ENCODE assay signal across 14 cellular contexts in the genomic region with DNA sequence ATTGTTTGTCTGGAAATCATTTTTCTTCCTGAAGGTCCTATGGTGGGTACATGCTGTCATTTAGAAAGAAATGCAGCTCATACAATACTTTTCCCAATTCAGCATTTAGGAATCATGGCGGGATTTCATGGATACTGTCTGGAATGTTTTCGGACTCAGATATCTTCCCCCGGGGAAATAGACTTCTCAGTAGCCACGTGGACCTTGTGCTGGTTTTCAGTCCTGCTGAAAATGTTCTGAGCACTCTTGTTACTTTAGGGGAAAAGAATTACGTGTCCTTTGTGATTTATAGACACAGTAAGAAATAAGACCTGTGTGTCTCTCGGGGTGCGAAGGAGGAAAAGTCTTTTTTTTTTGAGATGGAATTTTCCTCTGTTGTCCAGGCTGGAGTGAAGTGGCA. TPM values are rescaled to one million over a fixed set of nuclear protein-coding genes. Genes with fewer than 3 reads are reported as not detected.
DNase-seq lines count a peak whose midpoint lies in the region; TF ChIP-seq lines count a peak whose summit lies in the region.
"Had no signal": no experiment of that assay in that cellular context is flagged by ENCODE, and none has a peak within 500 bp of the region (broad histone marks: within the 10 kb centered on the region; RNA-seq: fewer than 3 reads in every experiment).

No MANE protein-coding gene starts in this region.

- DNase-seq in CD14-positive monocyte (ENCODE audit: low spot score) (no peak), esophagus muscularis mucosa (ENCODE audit: extremely low spot score) (no peak), trophoblast cell (no peak), Peyer's patch (no peak), hypothalamus (lab: John Stamatoyannopoulos, UW) (no peak), NCI-H446 (lab: John Stamatoyannopoulos, UW) (no peak), A172 (ENCODE audit: low spot score) (no peak)
- DNase-seq: aorta, DMS53, NCI-H2081 treated with DMSO at 0.1 percent for 48 hours had no signal

- H3K23ac ChIP-seq in trophoblast cell (ENCODE audit: low read length) = no peak overlapping the region

- no peak for TF ChIP-seq EP300 in esophagus muscularis mucosa (IDR thresholded peaks at IDR 0.05)

- H2AFZ ChIP-seq in trophoblast cell (ENCODE audit: insufficient read depth, low read length, poor library complexity) = no peak overlapping the region

- H4K8ac ChIP-seq in trophoblast cell (ENCODE audit: low read depth, low read length) = no peak overlapping the region

- H3K36me3 Mint-ChIP-seq in CD14-positive monocyte = peaks cover 37 to 56% of the 10 kb centered on the region in 2 donors
- H3K36me3 Mint-ChIP-seq: WTC11 had no signal

- peak overlapping the region; percentile 7 for H3K4me2 ChIP-seq in trophoblast cell (ENCODE audit: low read length)

- peaks cover 85% of the 10 kb centered on the region for H3K36me3 ChIP-seq in KOPT-K1 (ENCODE audit: insufficient read depth, low read length)
- peaks cover 0 to 7% (median 0%) of the 10 kb centered on the region in 4 donors for H3K36me3 ChIP-seq in esophagus muscularis mucosa
- H3K36me3 ChIP-seq in trophoblast cell (ENCODE audit: control insufficient read depth in 1 of 2, insufficient read depth in 2 of 2, low read length in 2 of 2) = peaks cover 0 to 2% of the 10 kb centered on the region in 2 experiments
- H3K36me3 ChIP-seq in Peyer's patch = peaks cover 0 to 5% (median 0%) of the 10 kb centered on the region in 3 donors

- H3K9ac ChIP-seq in trophoblast cell (ENCODE audit: low read length) = no peak overlapping the region

- no peak overlapping the region for H4K91ac ChIP-seq in trophoblast cell (ENCODE audit: low read depth, low read length)

- H3K18ac ChIP-seq in trophoblast cell (ENCODE audit: low read length) = no peak overlapping the region

- peaks cover 4 to 19% (median 7%) of the 10 kb centered on the region in 3 donors for H3K27me3 Mint-ChIP-seq in CD14-positive monocyte (ENCODE audit: low read depth in 3 of 3)

- H2BK120ac ChIP-seq in trophoblast cell (ENCODE audit: insufficient read depth, low read length, poor library complexity) = no peak overlapping the region

- H3K4me3 ChIP-seq in esophagus muscularis mucosa (peak overlapping the region in 2 of 4 donors; percentile 89 to 95), trophoblast cell (ENCODE audit: low read depth, low read length) (no peak overlapping the region), Peyer's patch (no peak overlapping the region)

- H3K27ac ChIP-seq in KOPT-K1 (ENCODE audit: low read depth, low read length, poor library complexity, severe bottlenecking) (peak overlapping the region; percentile 94), esophagus muscularis mucosa (replicated peaks in 1 of 4) (peak overlapping the region; percentile 18 to 93 (median 88)), trophoblast cell (ENCODE audit: low read depth, low read length) (peak overlapping the region; percentile 50), Peyer's patch (peak overlapping the region in 1 of 4 donors; percentile 71)

- H4K12ac ChIP-seq in trophoblast cell (ENCODE audit: low read depth, low read length) = no peak overlapping the region

- no peak overlapping the region for H3K14ac ChIP-seq in trophoblast cell (ENCODE audit: low read length)

- no peak overlapping the region for H2BK12ac ChIP-seq in trophoblast cell (ENCODE audit: low read length)

- no peaks in the 10 kb centered on the region for H3K27me3 ChIP-seq in esophagus muscularis mucosa
- no peaks in the 10 kb centered on the region for H3K27me3 ChIP-seq in trophoblast cell (ENCODE audit: insufficient read depth, low read length)
- no peaks in the 10 kb centered on the region for H3K27me3 ChIP-seq in Peyer's patch

- intact Hi-C loops in CD14-positive monocyte (cut with micrococcal nuclease) (loop anchor here in 1 of 2 donors (5.0 kb wide), 1 partner anchor 63 kb away; no protein-coding TSS in a partner anchor), esophagus muscularis mucosa (cut with DNase I) (loop anchor here (10.0 kb wide), 2 partner anchors 80 to 1240 kb away; partner anchors contain the start of gene ASMTL)

- H3K27ac Mint-ChIP-seq in CD14-positive monocyte = peak overlapping the region in 5 of 7 donors; percentile 25 to 96 (median 63)
- H3K27ac Mint-ChIP-seq: WTC11 had no signal

- no peak overlapping the region for H2BK5ac ChIP-seq in trophoblast cell (ENCODE audit: low read depth, low read length, poor library complexity)

- no peak overlapping the region for H3K4me3 Mint-ChIP-seq in CD14-positive monocyte
- H3K4me3 Mint-ChIP-seq: WTC11 had no signal

- peaks cover 30% of the 10 kb centered on the region for H3K79me1 ChIP-seq in trophoblast cell (ENCODE audit: low read length)

- H3K9me3 Mint-ChIP-seq in CD14-positive monocyte = peaks cover 0 to 1% (median 0%) of the 10 kb centered on the region in 7 donors

- peaks cover 69% of the 10 kb centered on the region for H3K4me1 Mint-ChIP-seq in CD14-positive monocyte

- H3K79me2 ChIP-seq in trophoblast cell (ENCODE audit: control insufficient read depth, insufficient read depth, low read length, poor library complexity) = peaks cover 25% of the 10 kb centered on the region

- no peak overlapping the region for H2AK5ac ChIP-seq in trophoblast cell (ENCODE audit: low read length)

- TF ChIP-seq CTCF in CD14-positive monocyte (IDR thresholded peaks at IDR 0.05) (no peak), esophagus muscularis mucosa (IDR thresholded peaks at IDR 0.05) (no peak), Peyer's patch (IDR thresholded peaks at IDR 0.05) (no peak)

- H3K9me3 ChIP-seq in KOPT-K1 (ENCODE audit: insufficient read depth, low read length, poor library complexity, severe bottlenecking) (no peaks in the 10 kb centered on the region), esophagus muscularis mucosa (no peaks in the 10 kb centered on the region), trophoblast cell (ENCODE audit: insufficient read depth, low read depth, low read length) (peaks cover 3% of the 10 kb centered on the region), Peyer's patch (no peaks in the 10 kb centered on the region)

- H3K4me1 ChIP-seq in esophagus muscularis mucosa (peaks cover 64 to 84% (median 83%) of the 10 kb centered on the region in 4 donors), trophoblast cell (ENCODE audit: control insufficient read depth in 1 of 2, insufficient read depth in 2 of 2, low read length in 2 of 2) (peaks cover 35 to 55% of the 10 kb centered on the region in 2 experiments), Peyer's patch (peaks cover 0 to 66% (median 16%) of the 10 kb centered on the region in 4 donors)

- WGBS in esophagus muscularis mucosa = 73% methylated on average over 7 of the region's 7 CpGs
- no CpG with 5 or more reads among the region's 7 CpGs for WGBS in trophoblast cell (ENCODE audit: extremely low coverage, insufficient coverage, insufficient read length)

- TF ChIP-seq POLR2A in esophagus muscularis mucosa (IDR thresholded peaks at IDR 0.05; ENCODE audit: low read depth) = no peak
- no peak for TF ChIP-seq POLR2A in Peyer's patch (IDR thresholded peaks at IDR 0.05)

- peak overlapping the region; percentile 73 for H3K4ac ChIP-seq in trophoblast cell (ENCODE audit: low read depth, low read length)

RNA-seq across cellular contexts. Expression of gene CD99, which starts 3.8 kb away (rescaled TPM):
- 100 to 1,000 TPM; 184 to 217 TPM for polyA plus RNA-seq in CD14-positive monocyte
- 100 to 1,000 TPM; 311 to 469 (median 376) TPM for total RNA-seq in esophagus muscularis mucosa
- 627 and 651 TPM in 2 replicates for polyA plus RNA-seq in trophoblast cell (2013)
- total RNA-seq in Peyer's patch = 100 to 1,000 TPM; 129 to 209 (median 175) TPM
- 464 and 705 TPM in 2 replicates for total RNA-seq in A172 (2014; rRNA removed; shearing (Covaris generic))

RNA-seq across cellular contexts. Expression of gene XG, which starts 57.0 kb away (rescaled TPM):
- polyA plus RNA-seq in CD14-positive monocyte = not detected
- total RNA-seq in esophagus muscularis mucosa = under 1 TPM in 3 of 4 donors, not detected in 1; 0.39 to 0.83 (median 0.40) TPM
- 0.07 TPM in 2 replicates for polyA plus RNA-seq in trophoblast cell (2013)
- under 1 TPM in 1 of 4 donors, not detected in 3; 0.40 TPM for total RNA-seq in Peyer's patch
- not detected in 2 replicates for total RNA-seq in A172 (2014; rRNA removed; shearing (Covaris generic))
- total RNA-seq: renal cortical epithelial cell, RPMI7951 had no signal
